In genomic region chr22:45268958-45269844, GRCh38 we compare ENCODE assay signal across 9 cellular contexts. TPM values are rescaled to one million over a fixed set of nuclear protein-coding genes. Genes with fewer than 3 reads are reported as not detected.
A peak's percentile ranks its signal among the peaks of the same experiment; 100 is the strongest.
DNase-seq lines count a peak whose midpoint lies in the region; ATAC-seq, FAIRE-seq and TF ChIP-seq lines count a peak whose summit lies in the region.
"Had no signal": no experiment of that assay in that cellular context is flagged by ENCODE, and none has a peak within 500 bp of the region (broad histone marks: within the 10 kb centered on the region; RNA-seq: fewer than 3 reads in every experiment).

No MANE protein-coding gene starts in this region.

- in situ Hi-C loops in HepG2 (cut with HindIII; ENCODE audit: extremely low pct_ligation_motif_present, low pct_unique_long_range_greater_than_20kb): loop anchor here (5.0 kb wide), 2 partner anchors 163 to 283 kb away; no protein-coding TSS in a partner anchor

- H3K27me3 ChIP-seq in HepG2 (ENCODE audit: control insufficient read depth in 1 of 2, insufficient read depth in 2 of 2, low read length in 2 of 2): no peaks in the 10 kb centered on the region

- H3K36me3 ChIP-seq in HepG2 (replicated peaks in 1 of 2; ENCODE audit: control insufficient read depth in 1 of 2, insufficient read depth in 2 of 2, low read length in 2 of 2): no peaks in the 10 kb centered on the region

- DNase-seq in D341Med (ENCODE audit: low spot score): peak; percentile 97
- DNase-seq in HEK293T (ENCODE audit: extremely low spot score): peak; percentile 91
- DNase-seq in NCI-H226: peak; percentile 3
- peak; percentile 73 to 74 for DNase-seq in activated CD4-positive, alpha-beta T cell treated with anti-CD3 and anti-CD28 coated beads, Interleukin-2, amount 50 U/mL, for 24 hours (ENCODE audit: low read depth in 1 of 2, low spot score in 1 of 2)
- peak; percentile 81 for DNase-seq in dermis blood vessel endothelial cell
- no peak for DNase-seq in HepG2 (ENCODE audit: low spot score)
- peak; percentile 78 for DNase-seq in stimulated activated CD4-positive, alpha-beta T cell treated with anti-CD3 and anti-CD28 coated beads, Interleukin-2, amount 100 ng/mL, for 4 hours (ENCODE audit: low read depth)
- DNase-seq in NCI-H2107 (lab: John Stamatoyannopoulos, UW): no peak

- peaks cover 49% of the 10 kb centered on the region for H3K4me1 ChIP-seq in HepG2 (ENCODE audit: insufficient read depth, low read length)

- peak; percentile 84 for TF ChIP-seq CTCF in HepG2 (CRISPR knock-in tag; IDR thresholded peaks at IDR 0.05)

- POLR2A ChIA-PET in HEK293T (lab: Yijun Ruan, JAX) (no interaction called here), HepG2 (lab: Yijun Ruan, JAX) (interaction anchor here (0.9 to 1.4 kb wide), 4 partner anchors 11 to 48 kb away, joined by 3 to 5 read pairs (median 4); no protein-coding TSS in a partner anchor)

- no peaks in the 10 kb centered on the region for H3K9me3 ChIP-seq in HepG2 (ENCODE audit: low read length)

- TF ChIP-seq EP300 in HepG2 (IDR thresholded peaks at IDR 0.05; ENCODE audit: low read depth in 2 of 2, low read length in 2 of 2) (no peak), HepG2 (CRISPR knock-in tag; IDR thresholded peaks at IDR 0.05; ENCODE audit: borderline replicate concordance) (no peak)

- H3K9ac ChIP-seq in HepG2 (ENCODE audit: insufficient read depth, low read depth, low read length): peak overlapping the region; percentile 83

- H3K27ac ChIP-seq in HepG2 (ENCODE audit: extremely low read length, insufficient read depth, low read length): peak overlapping the region; percentile 72
- H3K27ac ChIP-seq: epithelial cell of prostate had no signal

- WGBS in HepG2 (ENCODE audit: low lambda C conversion rate): under 1% methylated on average over 23 of the region's 60 CpGs

- intact Hi-C loops in HepG2 (cut with micrococcal nuclease; ENCODE audit: unreplicated experiment): loop anchor here (1.0 to 10.0 kb wide), 4 partner anchors 42 to 286 kb away; no protein-coding TSS in a partner anchor

- no TSS peak for BruUV-seq in HepG2 (replicated peaks; lab: Mats Ljungman, UMichigan)

- H3K4me2 ChIP-seq in HepG2 (ENCODE audit: low read depth, low read length): peak overlapping the region; percentile 99

- FAIRE-seq in HepG2 (lab: Jason Lieb, UNC): no peak

- peak; percentile 96 for TF ChIP-seq RAD21 in HepG2 (CRISPR knock-in tag; IDR thresholded peaks at IDR 0.05)

- no peak overlapping the region for H2AFZ ChIP-seq in HepG2 (ENCODE audit: low read length)

- no peaks in the 10 kb centered on the region for H4K20me1 ChIP-seq in HepG2 (ENCODE audit: insufficient read depth, low read length)

- peak; percentile 38 for ATAC-seq in HepG2

- TF ChIP-seq POLR2A in HepG2 (IDR thresholded peaks at IDR 0.05; ENCODE audit: insufficient read depth in 1 of 2, low read depth in 2 of 2, low read length in 2 of 2): peak; percentile 27 to 80; a peak in 2 of 4 replicates

- peaks cover 16% of the 10 kb centered on the region for H3K79me2 ChIP-seq in HepG2 (ENCODE audit: insufficient read depth, low read length)

- CTCF ChIA-PET in HEK293T (lab: Yijun Ruan, JAX): no interaction called here
- CTCF ChIA-PET in HepG2 (lab: Yijun Ruan, JAX; ENCODE audit: low intra/inter-chr PET ratio, low total read pairs): interaction anchor here (1.1 to 2.5 kb wide), 5 partner anchors 17 to 285 kb away, joined by 3 to 22 read pairs (median 6); no protein-coding TSS in a partner anchor

- peak overlapping the region; percentile 81 to 90 (median 85) for H3K4me3 ChIP-seq in HepG2 (replicated peaks in 1 of 3; ENCODE audit: insufficient read depth in 1 of 3, low read depth in 2 of 3, low read length in 3 of 3)

TF ChIP-seq in HEK293T, 16 proteins besides CTCF, POLR2A, EP300 and RAD21:
- TF ChIP-seq L3MBTL2 (conservative IDR thresholded peaks at IDR 0.05) (peak; percentile 83), FOXK2 (IDR thresholded peaks at IDR 0.05) (no peak)

TF ChIP-seq in HepG2, 621 proteins besides CTCF, POLR2A, EP300 and RAD21 (continues in another document):
- TF ChIP-seq PTBP1 (IDR thresholded peaks at IDR 0.05; ENCODE audit: low read depth, low read length, poor library complexity, severe bottlenecking) (no peak), TGIF2 (CRISPR knock-in tag; IDR thresholded peaks at IDR 0.05) (peak; percentile 16; the same call in 1 of the 2 replicates)

RNA-seq across cellular contexts. Expression of gene UPK3A, which starts 15.5 kb away (rescaled TPM):
- total RNA-seq in dermis blood vessel endothelial cell (not detected in 2 replicates), HepG2 (2016; rRNA removed; fragmentation: Illumina TruSeq; extraction: Trizol) (10.0 and 10.5 TPM in 2 replicates)
- 9.4 and 11.8 TPM in 2 replicates for total RNA-seq in HepG2 (2016; cell fraction: cytosol; rRNA removed; fragmentation: Illumina TruSeq; extraction: Trizol; ENCODE audit: low read depth)
- total RNA-seq in HepG2 (2016; cell fraction: insoluble cytoplasmic fraction; rRNA removed; fragmentation: Illumina TruSeq; extraction: Trizol): 9.5 and 11.5 TPM in 2 replicates
- total RNA-seq in HepG2 (2016; cell fraction: membrane; rRNA removed; fragmentation: Illumina TruSeq; extraction: Trizol): 10.2 and 12.3 TPM in 2 replicates
- 3.3 and 4.2 TPM in 2 replicates for total RNA-seq in HepG2 (2016; cell fraction: nucleus; rRNA removed; fragmentation: Illumina TruSeq; extraction: Trizol)
- polyA plus RNA-seq in HepG2 (2011; rRNA removed): 12.2 and 13.8 TPM in 2 replicates
- 10.6 and 20.2 TPM in 2 replicates for polyA plus RNA-seq in HepG2 (2011; cell fraction: cytosol; rRNA removed)
- polyA plus RNA-seq in HepG2 (2011; cell fraction: nucleus; rRNA removed): 5.9 and 7.2 TPM in 2 replicates
- 4.3 and 11.1 TPM in 2 replicates for polyA plus RNA-seq in HepG2 (2012)
- polyA plus RNA-seq in HepG2 (2016; cell fraction: cytosol; fragmentation: Illumina TruSeq; extraction: Trizol; ENCODE audit: low read depth): 14.1 and 18.5 TPM in 2 replicates
- 14.2 and 18.6 TPM in 2 replicates for polyA plus RNA-seq in HepG2 (2016; cell fraction: insoluble cytoplasmic fraction; fragmentation: Illumina TruSeq; extraction: Trizol; ENCODE audit: low read depth)
- polyA plus RNA-seq in HepG2 (2016; cell fraction: membrane; fragmentation: Illumina TruSeq; extraction: Trizol; ENCODE audit: low read depth): 13.4 and 14.9 TPM in 2 replicates
- 12.3 and 12.7 TPM in 2 replicates for polyA plus RNA-seq in HepG2 (2016; cell fraction: nucleus; fragmentation: Illumina TruSeq; extraction: Trizol; ENCODE audit: insufficient read depth, low read depth)
- 30.1 TPM in 1 of 2 replicates, not detected in the other for polyA minus RNA-seq in HepG2 (2011; rRNA and poly(A)+ RNA removed; ENCODE audit: low replicate concordance)
- polyA minus RNA-seq in HepG2 (2011; cell fraction: cytosol; rRNA and poly(A)+ RNA removed): 3.4 and 3.6 TPM in 2 replicates
- polyA minus RNA-seq in HepG2 (2011; cell fraction: nucleus; rRNA and poly(A)+ RNA removed): 2.2 and 3.2 TPM in 2 replicates

RNA-seq across cellular contexts. Expression of gene KIAA0930, which starts 28.5 kb away (rescaled TPM):
- total RNA-seq in dermis blood vessel endothelial cell: 73.9 and 81.8 TPM in 2 replicates
- total RNA-seq in HepG2 (2016; rRNA removed; fragmentation: Illumina TruSeq; extraction: Trizol): 25.5 and 27.0 TPM in 2 replicates
- total RNA-seq in HepG2 (2016; cell fraction: cytosol; rRNA removed; fragmentation: Illumina TruSeq; extraction: Trizol; ENCODE audit: low read depth): 8.5 and 8.8 TPM in 2 replicates
- 20.2 and 27.2 TPM in 2 replicates for total RNA-seq in HepG2 (2016; cell fraction: insoluble cytoplasmic fraction; rRNA removed; fragmentation: Illumina TruSeq; extraction: Trizol)
- total RNA-seq in HepG2 (2016; cell fraction: membrane; rRNA removed; fragmentation: Illumina TruSeq; extraction: Trizol): 26.6 and 27.7 TPM in 2 replicates
- total RNA-seq in HepG2 (2016; cell fraction: nucleus; rRNA removed; fragmentation: Illumina TruSeq; extraction: Trizol): 13.4 and 15.4 TPM in 2 replicates
- polyA plus RNA-seq in HepG2 (2011; rRNA removed): 38.2 and 46.3 TPM in 2 replicates
- polyA plus RNA-seq in HepG2 (2011; cell fraction: cytosol; rRNA removed): 39.3 and 40.1 TPM in 2 replicates
- polyA plus RNA-seq in HepG2 (2011; cell fraction: nucleus; rRNA removed): 32.6 and 39.0 TPM in 2 replicates
- 24.1 and 35.1 TPM in 2 replicates for polyA plus RNA-seq in HepG2 (2012)
- polyA plus RNA-seq in HepG2 (2016; cell fraction: cytosol; fragmentation: Illumina TruSeq; extraction: Trizol; ENCODE audit: low read depth): 14.2 and 17.6 TPM in 2 replicates
- polyA plus RNA-seq in HepG2 (2016; cell fraction: insoluble cytoplasmic fraction; fragmentation: Illumina TruSeq; extraction: Trizol; ENCODE audit: low read depth): 26.4 and 31.5 TPM in 2 replicates
- polyA plus RNA-seq in HepG2 (2016; cell fraction: membrane; fragmentation: Illumina TruSeq; extraction: Trizol; ENCODE audit: low read depth): 30.2 and 31.7 TPM in 2 replicates
- polyA plus RNA-seq in HepG2 (2016; cell fraction: nucleus; fragmentation: Illumina TruSeq; extraction: Trizol; ENCODE audit: insufficient read depth, low read depth): 28.9 and 29.2 TPM in 2 replicates
- 40.1 and 54.5 TPM in 2 replicates for polyA minus RNA-seq in HepG2 (2011; rRNA and poly(A)+ RNA removed; ENCODE audit: low replicate concordance)
- 21.4 and 26.1 TPM in 2 replicates for polyA minus RNA-seq in HepG2 (2011; cell fraction: cytosol; rRNA and poly(A)+ RNA removed)
- 4.8 and 8.6 TPM in 2 replicates for polyA minus RNA-seq in HepG2 (2011; cell fraction: nucleus; rRNA and poly(A)+ RNA removed)

RNA-seq across cellular contexts. Expression of gene FAM118A, which starts 40.5 kb away (rescaled TPM):
- total RNA-seq in dermis blood vessel endothelial cell (14.2 and 28.6 TPM in 2 replicates), HepG2 (2016; rRNA removed; fragmentation: Illumina TruSeq; extraction: Trizol) (26.4 and 36.7 TPM in 2 replicates)
- 28.0 and 29.8 TPM in 2 replicates for total RNA-seq in HepG2 (2016; cell fraction: cytosol; rRNA removed; fragmentation: Illumina TruSeq; extraction: Trizol; ENCODE audit: low read depth)
- total RNA-seq in HepG2 (2016; cell fraction: insoluble cytoplasmic fraction; rRNA removed; fragmentation: Illumina TruSeq; extraction: Trizol): 25.8 and 32.7 TPM in 2 replicates
- total RNA-seq in HepG2 (2016; cell fraction: membrane; rRNA removed; fragmentation: Illumina TruSeq; extraction: Trizol): 21.5 TPM in 2 replicates
- 34.3 and 41.9 TPM in 2 replicates for total RNA-seq in HepG2 (2016; cell fraction: nucleus; rRNA removed; fragmentation: Illumina TruSeq; extraction: Trizol)
- 48.2 TPM in 2 replicates for polyA plus RNA-seq in HepG2 (2011; rRNA removed)
- 24.5 and 25.4 TPM in 2 replicates for polyA plus RNA-seq in HepG2 (2011; cell fraction: cytosol; rRNA removed)
- 91.1 and 92.6 TPM in 2 replicates for polyA plus RNA-seq in HepG2 (2011; cell fraction: nucleus; rRNA removed)
- 34.1 and 39.4 TPM in 2 replicates for polyA plus RNA-seq in HepG2 (2012)
- polyA plus RNA-seq in HepG2 (2016; cell fraction: cytosol; fragmentation: Illumina TruSeq; extraction: Trizol; ENCODE audit: low read depth): 8.3 and 8.5 TPM in 2 replicates
- 26.6 and 30.9 TPM in 2 replicates for polyA plus RNA-seq in HepG2 (2016; cell fraction: insoluble cytoplasmic fraction; fragmentation: Illumina TruSeq; extraction: Trizol; ENCODE audit: low read depth)
- 15.4 and 16.9 TPM in 2 replicates for polyA plus RNA-seq in HepG2 (2016; cell fraction: membrane; fragmentation: Illumina TruSeq; extraction: Trizol; ENCODE audit: low read depth)
- polyA plus RNA-seq in HepG2 (2016; cell fraction: nucleus; fragmentation: Illumina TruSeq; extraction: Trizol; ENCODE audit: insufficient read depth, low read depth): 87.6 and 89.2 TPM in 2 replicates
- polyA minus RNA-seq in HepG2 (2011; rRNA and poly(A)+ RNA removed; ENCODE audit: low replicate concordance): 15.6 and 49.1 TPM in 2 replicates
- polyA minus RNA-seq in HepG2 (2011; cell fraction: cytosol; rRNA and poly(A)+ RNA removed): 12.3 and 12.7 TPM in 2 replicates
- 57.0 and 67.1 TPM in 2 replicates for polyA minus RNA-seq in HepG2 (2011; cell fraction: nucleus; rRNA and poly(A)+ RNA removed)

Comparison
In these comparisons a context has a peak if more than half of its experiments do, and no peak if none do; other contexts are left out.
1. DNase-seq: peak in D341Med (single experiment), HEK293T (single experiment), NCI-H226 (single experiment), activated CD4-positive, alpha-beta T cell treated with anti-CD3 and anti-CD28 coated beads, Interleukin-2, amount 50 U/mL, for 24 hours (2 of 2), dermis blood vessel endothelial cell (single experiment) and stimulated activated CD4-positive, alpha-beta T cell treated with anti-CD3 and anti-CD28 coated beads, Interleukin-2, amount 100 ng/mL, for 4 hours (single experiment); none in HepG2 (single experiment) and NCI-H2107 (single experiment).